ENCODE assay signal across 23 cellular contexts in genomic region chr1:187682112-187682511, GRCh38.
DNase-seq lines count a peak whose midpoint lies in the region; ATAC-seq, FAIRE-seq and TF ChIP-seq lines count a peak whose summit lies in the region.
"Had no signal": no experiment of that assay in that cellular context is flagged by ENCODE, and none has a peak within 500 bp of the region (broad histone marks: within the 10 kb centered on the region; RNA-seq: fewer than 3 reads in every experiment).

No MANE protein-coding gene starts in this region.

- TF ChIP-seq CTCF in astrocyte (IDR thresholded peaks at IDR 0.05; ENCODE audit: insufficient read depth, low read depth, low read length) (no peak), neural cell (IDR thresholded peaks at IDR 0.05; ENCODE audit: poor library complexity, severe bottlenecking) (no peak)

- H3K27me3 ChIP-seq in astrocyte (ENCODE audit: insufficient read depth, low read length) (no peaks in the 10 kb centered on the region), neural cell (ENCODE audit: insufficient read depth, low read depth, low read length) (no peaks in the 10 kb centered on the region)
- H3K27me3 ChIP-seq: BLaER1 had no signal

- no peak overlapping the region for H3K4me3 ChIP-seq in astrocyte (ENCODE audit: insufficient read depth, low read depth, low read length)
- no peak overlapping the region for H3K4me3 ChIP-seq in neural cell (ENCODE audit: low read length)
- H3K4me3 ChIP-seq: BLaER1, GM12878 had no signal

- no peak for FAIRE-seq in astrocyte (lab: Jason Lieb, UNC)
- FAIRE-seq: GM12878, GM19239, H1 had no signal

- H3K4me2 ChIP-seq in astrocyte (ENCODE audit: low read length) (no peak overlapping the region), neural cell (ENCODE audit: low read length) (no peak overlapping the region)
- H3K4me2 ChIP-seq: BLaER1 had no signal

- peak overlapping the region; percentile 99 for H3K27ac Mint-ChIP-seq in astrocyte (ENCODE audit: unreplicated experiment)
- H3K27ac Mint-ChIP-seq: B cell; CD4-positive, CD25-positive, alpha-beta regulatory T cell; CD8-positive, alpha-beta T cell had no signal

- H3K4me1 Mint-ChIP-seq in astrocyte (ENCODE audit: low read depth, unreplicated experiment): peaks cover 39% of the 10 kb centered on the region
- H3K4me1 Mint-ChIP-seq: B cell; CD4-positive, CD25-positive, alpha-beta regulatory T cell had no signal

- DNase-seq in NCI-H2227 treated with DMSO at 0.1 percent for 48 hours (lab: John Stamatoyannopoulos, UW) (peak; percentile 48), NCI-H2227 (lab: John Stamatoyannopoulos, UW; ENCODE audit: unreplicated experiment) (no peak), astrocyte (ENCODE audit: low read depth) (no peak), NCI-H2171 (lab: John Stamatoyannopoulos, UW) (no peak)
- no peak for DNase-seq in central memory CD4-positive, alpha-beta T cell
- DNase-seq: Caco-2; CD4-positive, CD25-positive, alpha-beta regulatory T cell; CD8-positive, alpha-beta T cell; DMS 273 treated with DMSO at 0.1 percent for 48 hours; DMS79; EL; GDM1; H7; HCEC 1CT had no signal

- H3K9ac ChIP-seq in astrocyte (ENCODE audit: low read length) (no peak overlapping the region), neural cell (ENCODE audit: low read length) (no peak overlapping the region)
- H3K9ac ChIP-seq: BLaER1 had no signal

- peak; percentile 98 for TF ChIP-seq EP300 in neural cell (conservative IDR thresholded peaks at IDR 0.05; ENCODE audit: poor library complexity, severe bottlenecking)

- H3K79me2 ChIP-seq in astrocyte (ENCODE audit: insufficient read depth, low read length) (no peaks in the 10 kb centered on the region), neural cell (replicated peaks; ENCODE audit: insufficient read depth, low read length) (no peaks in the 10 kb centered on the region)

- H3K4me3 Mint-ChIP-seq in astrocyte (ENCODE audit: unreplicated experiment): no peak overlapping the region
- H3K4me3 Mint-ChIP-seq: B cell; CD4-positive, CD25-positive, alpha-beta regulatory T cell; CD8-positive, alpha-beta T cell had no signal

- no peaks in the 10 kb centered on the region for H3K27me3 Mint-ChIP-seq in astrocyte (ENCODE audit: low read depth, unreplicated experiment)
- H3K27me3 Mint-ChIP-seq: B cell; CD4-positive, CD25-positive, alpha-beta regulatory T cell had no signal

- H3K9me3 ChIP-seq in astrocyte (ENCODE audit: insufficient read depth, low read depth, low read length) (no peaks in the 10 kb centered on the region), neural cell (ENCODE audit: low read length) (no peaks in the 10 kb centered on the region)
- H3K9me3 ChIP-seq: BLaER1, Caco-2 had no signal

- TF ChIP-seq RAD21 in neural cell (conservative IDR thresholded peaks at IDR 0.05): peak; percentile 12

- H4K20me1 ChIP-seq in astrocyte (ENCODE audit: insufficient read depth, low read length) (no peaks in the 10 kb centered on the region), neural cell (ENCODE audit: insufficient read depth) (no peaks in the 10 kb centered on the region)
- H4K20me1 ChIP-seq: BLaER1 had no signal

- no peak for ATAC-seq in GM21528 (IDR thresholded peaks at IDR 0.05; ENCODE audit: low FRiP score, unreplicated experiment)
- ATAC-seq: CD8-positive, alpha-beta T cell; GM12878 had no signal

- no peaks in the 10 kb centered on the region for H3K36me3 Mint-ChIP-seq in astrocyte (ENCODE audit: low read depth, unreplicated experiment)
- H3K36me3 Mint-ChIP-seq: CD4-positive, CD25-positive, alpha-beta regulatory T cell; CD8-positive, alpha-beta T cell had no signal

- peaks cover 10% of the 10 kb centered on the region for H3K4me1 ChIP-seq in astrocyte (ENCODE audit: insufficient read depth, low read length)
- H3K4me1 ChIP-seq: BLaER1, Caco-2 had no signal

- peaks cover 3% of the 10 kb centered on the region for H3F3A ChIP-seq in neural cell (ENCODE audit: insufficient read depth, low read length, poor library complexity, severe bottlenecking)

- no peaks in the 10 kb centered on the region for H3K9me2 ChIP-seq in neural cell (ENCODE audit: insufficient read depth, low read length)

- no peaks in the 10 kb centered on the region for H3K36me3 ChIP-seq in astrocyte (ENCODE audit: insufficient read depth, low read length)
- H3K36me3 ChIP-seq in neural cell (ENCODE audit: insufficient read depth, low read length): no peaks in the 10 kb centered on the region
- H3K36me3 ChIP-seq: BLaER1 had no signal

- H2AFZ ChIP-seq in astrocyte (ENCODE audit: low read depth, low read length): no peak overlapping the region
- no peak overlapping the region for H2AFZ ChIP-seq in neural cell (ENCODE audit: low read depth, low read length)

- H3K9me3 Mint-ChIP-seq in astrocyte (ENCODE audit: unreplicated experiment): no peaks in the 10 kb centered on the region

- H3K27ac ChIP-seq in astrocyte (ENCODE audit: low read depth, low read length) (no peak overlapping the region), neural cell (ENCODE audit: low read length) (no peak overlapping the region)
- H3K27ac ChIP-seq: 22Rv1, BLaER1, C4-2B had no signal

TF ChIP-seq in neural cell, 6 proteins besides CTCF, POLR2A, EP300 and RAD21:
- TF ChIP-seq MXI1 (conservative IDR thresholded peaks at IDR 0.05; ENCODE audit: poor library complexity, severe bottlenecking) (no peak), EZH2 (IDR thresholded peaks at IDR 0.05; ENCODE audit: borderline replicate concordance, insufficient read depth, low read length, poor library complexity, severe bottlenecking) (no peak), POLR2AphosphoS5 (IDR thresholded peaks at IDR 0.05) (peak; percentile 92), SMC3 (conservative IDR thresholded peaks at IDR 0.05; ENCODE audit: poor library complexity) (no peak), TAF1 (IDR thresholded peaks at IDR 0.05; ENCODE audit: low read depth) (no peak)
- TF ChIP-seq, protein P1, sequence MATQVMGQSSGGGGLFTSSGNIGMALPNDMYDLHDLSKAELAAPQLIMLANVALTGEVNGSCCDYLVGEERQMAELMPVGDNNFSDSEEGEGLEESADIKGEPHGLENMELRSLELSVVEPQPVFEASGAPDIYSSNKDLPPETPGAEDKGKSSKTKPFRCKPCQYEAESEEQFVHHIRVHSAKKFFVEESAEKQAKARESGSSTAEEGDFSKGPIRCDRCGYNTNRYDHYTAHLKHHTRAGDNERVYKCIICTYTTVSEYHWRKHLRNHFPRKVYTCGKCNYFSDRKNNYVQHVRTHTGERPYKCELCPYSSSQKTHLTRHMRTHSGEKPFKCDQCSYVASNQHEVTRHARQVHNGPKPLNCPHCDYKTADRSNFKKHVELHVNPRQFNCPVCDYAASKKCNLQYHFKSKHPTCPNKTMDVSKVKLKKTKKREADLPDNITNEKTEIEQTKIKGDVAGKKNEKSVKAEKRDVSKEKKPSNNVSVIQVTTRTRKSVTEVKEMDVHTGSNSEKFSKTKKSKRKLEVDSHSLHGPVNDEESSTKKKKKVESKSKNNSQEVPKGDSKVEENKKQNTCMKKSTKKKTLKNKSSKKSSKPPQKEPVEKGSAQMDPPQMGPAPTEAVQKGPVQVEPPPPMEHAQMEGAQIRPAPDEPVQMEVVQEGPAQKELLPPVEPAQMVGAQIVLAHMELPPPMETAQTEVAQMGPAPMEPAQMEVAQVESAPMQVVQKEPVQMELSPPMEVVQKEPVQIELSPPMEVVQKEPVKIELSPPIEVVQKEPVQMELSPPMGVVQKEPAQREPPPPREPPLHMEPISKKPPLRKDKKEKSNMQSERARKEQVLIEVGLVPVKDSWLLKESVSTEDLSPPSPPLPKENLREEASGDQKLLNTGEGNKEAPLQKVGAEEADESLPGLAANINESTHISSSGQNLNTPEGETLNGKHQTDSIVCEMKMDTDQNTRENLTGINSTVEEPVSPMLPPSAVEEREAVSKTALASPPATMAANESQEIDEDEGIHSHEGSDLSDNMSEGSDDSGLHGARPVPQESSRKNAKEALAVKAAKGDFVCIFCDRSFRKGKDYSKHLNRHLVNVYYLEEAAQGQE (IDR thresholded peaks at IDR 0.05; ENCODE audit: borderline replicate concordance): peak; percentile 25
